In the genomic region with DNA sequence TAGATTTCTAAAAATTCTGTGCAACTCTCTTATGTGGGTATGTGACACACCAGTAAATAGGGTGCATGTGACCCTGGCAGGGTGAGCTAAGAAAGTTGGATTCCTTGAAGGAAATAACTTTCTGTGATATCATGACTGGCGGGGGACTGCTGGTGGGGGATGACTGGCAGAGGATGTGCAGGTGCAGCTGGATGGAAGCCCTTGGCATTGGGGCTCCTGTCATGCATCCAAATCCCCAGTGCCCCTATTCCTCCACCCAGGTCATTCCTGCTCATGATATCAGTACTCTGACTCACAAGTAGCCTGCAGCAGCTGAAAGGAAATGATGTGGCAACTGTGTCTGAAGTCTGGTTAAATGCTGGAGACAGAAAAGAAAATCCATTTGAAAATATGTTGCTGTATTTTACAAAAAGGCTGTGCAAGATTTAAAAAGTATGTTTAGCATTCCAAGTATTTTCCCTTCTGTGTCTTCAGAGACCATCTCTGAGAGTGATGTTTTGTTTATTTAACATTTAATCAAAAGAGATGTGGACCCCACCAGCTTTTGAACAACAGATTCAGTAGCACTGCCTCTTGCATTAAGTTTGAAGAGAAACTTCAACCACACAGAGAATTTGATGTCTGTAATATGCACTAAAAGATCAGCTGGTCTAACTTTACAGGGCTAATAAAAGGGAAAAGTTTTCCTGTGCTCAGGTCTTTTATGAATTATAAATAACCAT, we compare ENCODE assay signal across 10 cellular contexts. TPM values are rescaled to one million over a fixed set of nuclear protein-coding genes. Genes with fewer than 3 reads are reported as not detected.
A peak's percentile ranks its signal among the peaks of the same experiment; 100 is the strongest.
DNase-seq lines count a peak whose midpoint lies in the region; ATAC-seq and TF ChIP-seq lines count a peak whose summit lies in the region.
"Had no signal": no experiment of that assay in that cellular context is flagged by ENCODE, and none has a peak within 500 bp of the region (broad histone marks: within the 10 kb centered on the region; RNA-seq: fewer than 3 reads in every experiment).

No MANE protein-coding gene starts in this region.

- no peak for TF ChIP-seq CTCF in adrenal gland (IDR thresholded peaks at IDR 0.05)

- no peak overlapping the region for H3K4me3 ChIP-seq in adrenal gland

- no peak for TF ChIP-seq POLR2A in adrenal gland (IDR thresholded peaks at IDR 0.05)

- H3K27me3 ChIP-seq in adrenal gland, result no peaks in the 10 kb centered on the region

- H3K27ac ChIP-seq in adrenal gland, result peak overlapping the region in 1 of 5 donors; percentile 29

- H3K4me1 ChIP-seq in adrenal gland (replicated peaks in 1 of 2), result peaks cover 0 to 13% of the 10 kb centered on the region in 2 donors

- 33 to 46% (median 39%) methylated on average over 1 of the region's 1 CpG for WGBS in adrenal gland, 4 donors

- peak; percentile 28 for ATAC-seq in left colon
- no peak for ATAC-seq in GM21528 (IDR thresholded peaks at IDR 0.05; ENCODE audit: low FRiP score, unreplicated experiment)

- no peaks in the 10 kb centered on the region for H3K36me3 ChIP-seq in adrenal gland (replicated peaks in 1 of 2)

- H3K9me3 ChIP-seq in adrenal gland (replicated peaks in 1 of 3), result no peaks in the 10 kb centered on the region

- DNase-seq in AG08396 (ENCODE audit: low spot score) (peak; percentile 60), HS-27A (ENCODE audit: low read depth) (peak; percentile 88), adrenal gland (peak in 4 of 7 donors; percentile 29 to 47 (median 38)), left colon (no peak), D341Med (ENCODE audit: low spot score) (no peak)
- no peak for DNase-seq in activated CD4-positive, alpha-beta T cell treated with anti-CD3 and anti-CD28 coated beads for 4 hours
- no peak for DNase-seq in activated CD4-positive, alpha-beta T cell treated with anti-CD3 and anti-CD28 coated beads, Interleukin-2, amount 50 U/mL, for 1 hour
- DNase-seq: activated CD8-positive, alpha-beta memory T cell treated with anti-CD3 and anti-CD28 coated beads, Interleukin-2, amount 50 U/mL, for 48 hours; erythroblast had no signal

- intact Hi-C loops in adrenal gland (cut with DNase I), result no loop called here
- intact Hi-C loops in left colon (cut with DNase I, micrococcal nuclease), result no loop called here

RNA-seq across cellular contexts. Expression of a gene that starts 17.9 kb away (rescaled TPM):
- 10 to 100 TPM in 5 of 8 donors, 1 to 10 TPM in 3; 6.6 to 14.6 (median 10.7) TPM for total RNA-seq in adrenal gland
- polyA plus RNA-seq in adrenal gland, result 1 to 10 TPM; 7.3 to 8.3 (median 8.2) TPM
- total RNA-seq in left colon, result 10 to 100 TPM; 22.5 to 27.1 TPM

Comparison
In these comparisons a context has a peak if more than half of its experiments do, and no peak if none do; other contexts are left out.
1. DNase-seq: peak in AG08396 (single experiment), HS-27A (single experiment) and adrenal gland (4 of 7); none in left colon (0 of 2), D341Med (single experiment), activated CD4-positive, alpha-beta T cell treated with anti-CD3 and anti-CD28 coated beads for 4 hours (0 of 2) and activated CD4-positive, alpha-beta T cell treated with anti-CD3 and anti-CD28 coated beads, Interleukin-2, amount 50 U/mL, for 1 hour (single experiment).